ENCODE assay signal across 1 cellular context in the genomic region with DNA sequence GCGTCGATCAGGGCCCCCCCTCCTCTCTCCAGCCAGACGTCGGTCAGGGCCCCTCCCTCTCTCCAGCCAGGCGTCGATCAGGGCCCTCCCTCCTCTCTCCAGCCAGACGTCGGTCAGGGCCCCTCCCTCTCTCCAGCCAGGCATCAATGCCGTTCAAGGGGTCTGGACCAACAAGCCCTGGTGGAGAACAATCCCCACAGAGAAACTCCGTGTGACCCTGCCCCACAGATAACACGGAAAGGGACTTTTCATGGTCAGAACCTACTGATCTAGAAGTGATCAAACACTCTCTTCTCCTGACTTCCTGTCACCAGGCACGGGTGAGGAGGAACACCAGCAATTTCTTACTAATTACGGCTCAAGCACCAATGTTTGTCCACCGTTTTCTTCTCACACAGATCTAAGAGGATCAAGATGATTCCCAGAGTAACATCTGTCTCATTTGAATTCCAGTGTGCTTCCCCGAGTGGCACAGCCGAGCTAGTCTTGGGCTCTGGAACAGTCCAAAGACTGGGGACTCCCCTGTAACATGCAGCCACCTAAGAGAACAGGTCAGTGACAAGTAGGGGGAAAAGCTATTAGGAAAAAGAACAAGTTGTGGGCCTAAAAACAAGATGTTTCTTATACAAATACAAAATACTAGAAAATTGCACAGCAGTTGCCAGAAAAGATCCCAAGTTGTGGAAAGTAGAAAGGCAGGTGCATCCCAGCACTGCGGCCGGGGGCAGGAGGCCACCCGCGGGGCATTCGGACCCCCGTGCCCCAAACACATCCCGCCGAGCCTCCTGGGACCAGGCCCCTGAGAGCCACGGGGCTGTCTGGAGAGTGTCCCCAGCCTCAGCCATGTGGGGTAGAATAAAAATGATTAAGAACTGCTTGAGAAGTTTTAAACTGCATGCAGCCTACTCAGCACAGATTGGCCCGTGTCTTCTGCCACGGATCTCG.
TF ChIP-seq lines count a peak whose summit lies in the region.

No MANE protein-coding gene starts in this region.

TF ChIP-seq in H1, 55 proteins besides CTCF, POLR2A, EP300 and RAD21:
- TF ChIP-seq MAFK (IDR thresholded peaks at IDR 0.05; ENCODE audit: low read depth, low read length), result no peak
- TF ChIP-seq CTBP2 (IDR thresholded peaks at IDR 0.05; ENCODE audit: borderline replicate concordance, insufficient read depth, insufficient read length, low read length), result no peak
- TF ChIP-seq POLR2AphosphoS5 (IDR thresholded peaks at IDR 0.05; ENCODE audit: low read depth, low read length), result no peak
- TF ChIP-seq RBBP5 (IDR thresholded peaks at IDR 0.05; ENCODE audit: borderline replicate concordance, low read depth, low read length), result no peak
- TF ChIP-seq TAF7 (optimal IDR thresholded peaks at IDR 0.05; ENCODE audit: borderline replicate concordance, low read depth, low read length), result no peak
- TF ChIP-seq CHD2 (IDR thresholded peaks at IDR 0.05; ENCODE audit: low read length), result no peak
- TF ChIP-seq, protein P1, sequence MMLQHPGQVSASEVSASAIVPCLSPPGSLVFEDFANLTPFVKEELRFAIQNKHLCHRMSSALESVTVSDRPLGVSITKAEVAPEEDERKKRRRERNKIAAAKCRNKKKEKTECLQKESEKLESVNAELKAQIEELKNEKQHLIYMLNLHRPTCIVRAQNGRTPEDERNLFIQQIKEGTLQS (IDR thresholded peaks at IDR 0.05; ENCODE audit: insufficient read depth, low read depth, low read length), result no peak
- no peak for TF ChIP-seq CEBPB (IDR thresholded peaks at IDR 0.05; ENCODE audit: low read depth, low read length)
- no peak for TF ChIP-seq SAP30 (IDR thresholded peaks at IDR 0.05; ENCODE audit: insufficient read depth, insufficient replicate concordance, low read length)
- TF ChIP-seq HDAC6 (IDR thresholded peaks at IDR 0.05; ENCODE audit: low read depth, low read length), result no peak
- TF ChIP-seq GABPA (IDR thresholded peaks at IDR 0.05; ENCODE audit: borderline replicate concordance, insufficient read depth, low read length), result no peak
- TF ChIP-seq KDM4A (IDR thresholded peaks at IDR 0.05; ENCODE audit: low read depth, low read length, severe bottlenecking), result no peak
- TF ChIP-seq POU5F1 (IDR thresholded peaks at IDR 0.05; ENCODE audit: low read depth, low read length), result no peak
- TF ChIP-seq SIN3A (conservative IDR thresholded peaks at IDR 0.05 in 1 of 2, IDR thresholded peaks at IDR 0.05 in 1 of 2; ENCODE audit: low read depth in 1 of 2, low read length in 2 of 2), result no peak
- no peak for TF ChIP-seq GTF2F1 (IDR thresholded peaks at IDR 0.05; ENCODE audit: borderline replicate concordance, low read depth, low read length)
- no peak for TF ChIP-seq JUN (IDR thresholded peaks at IDR 0.05; ENCODE audit: low read depth, low read length)
- TF ChIP-seq PHF8 (conservative IDR thresholded peaks at IDR 0.05; ENCODE audit: low read depth, low read length), result no peak
